ENCODE assay signal across 11 cellular contexts in genomic region chr4:85607624-85608023, GRCh38.
DNase-seq lines count a peak whose midpoint lies in the region; ATAC-seq and FAIRE-seq lines count a peak whose summit lies in the region.
"Had no signal": no experiment of that assay in that cellular context is flagged by ENCODE, and none has a peak within 500 bp of the region (broad histone marks: within the 10 kb centered on the region; RNA-seq: fewer than 3 reads in every experiment).

No MANE protein-coding gene starts in this region.

- no peak for FAIRE-seq in frontal cortex (lab: Jason Lieb, UNC)
- FAIRE-seq: TTC549 had no signal

- DNase-seq in COR-L47 (lab: John Stamatoyannopoulos, UW) (peak; percentile 79), NCI-H345 (lab: John Stamatoyannopoulos, UW) (peak; percentile 58), HuH-7 (ENCODE audit: low spot score) (no peak), frontal cortex (ENCODE audit: low spot score in 2 of 2) (no peak)
- DNase-seq in activated CD4-positive, CD25-positive, alpha-beta regulatory T cell treated with anti-CD3 and anti-CD28 coated beads, Interleukin-2, amount 50 U/mL, for 72 hours, result no peak
- DNase-seq: amygdala, NCI-H1694 treated with DMSO at 0.1 percent for 48 hours had no signal

- ATAC-seq in GM19397 (IDR thresholded peaks at IDR 0.05; ENCODE audit: unreplicated experiment), result peak; percentile 74
- peak; percentile 38 for ATAC-seq in HG03060 (IDR thresholded peaks at IDR 0.05; ENCODE audit: low read depth, unreplicated experiment)
- ATAC-seq in HG02840 (IDR thresholded peaks at IDR 0.05; ENCODE audit: low FRiP score, unreplicated experiment), result no peak

Comparison
In these comparisons a context has a peak if more than half of its experiments do, and no peak if none do; other contexts are left out.
1. DNase-seq: peak in COR-L47 (single experiment) and NCI-H345 (single experiment); none in HuH-7 (single experiment), activated CD4-positive, CD25-positive, alpha-beta regulatory T cell treated with anti-CD3 and anti-CD28 coated beads, Interleukin-2, amount 50 U/mL, for 72 hours (single experiment) and frontal cortex (0 of 2).